In genomic region chr13:22095794-22096193, GRCh38 we compare ENCODE assay signal across 26 cellular contexts.
"Had no signal": no experiment of that assay in that cellular context is flagged by ENCODE, and none has a peak within 500 bp of the region (broad histone marks: within the 10 kb centered on the region; RNA-seq: fewer than 3 reads in every experiment).

No MANE protein-coding gene starts in this region.

- H3K36me3 Mint-ChIP-seq: activated naive CD4-positive, alpha-beta T cell treated with anti-CD3 and anti-CD28 coated beads, Interleukin-2, amount 50 U/mL, for 24 hours had no signal

- H3K36me3 ChIP-seq: ascending aorta had no signal

- H3K4me3 ChIP-seq: ascending aorta, body of pancreas, K562 had no signal

- H3K27me3 ChIP-seq: ascending aorta, body of pancreas had no signal

- ATAC-seq: activated CD8-positive, alpha-beta memory T cell treated with anti-CD3 and anti-CD28 coated beads, Interleukin-2, amount 10 ng/mL, durations not matched to agents 7 days and 5 days; activated naive CD8-positive, alpha-beta T cell treated with anti-CD3 and anti-CD28 coated beads, Interleukin-2, amount 50 U/mL, for 24 hours; body of pancreas; K562; T-helper 17 cell had no signal

- DNase-seq: activated B cell treated with CpG ODN at 0.5 μM for 24 hours; activated CD4-positive, alpha-beta T cell treated with anti-CD3 and anti-CD28 coated beads for 1 hour; activated CD4-positive, alpha-beta T cell treated with anti-CD3 and anti-CD28 coated beads, Interleukin-2, amount 10 ng/mL, durations not matched to agents 24 days and 14 days; activated CD4-positive, alpha-beta T cell treated with anti-CD3 and anti-CD28 coated beads, Interleukin-2, amount 50 U/mL, for 48 hours; activated CD8-positive, alpha-beta memory T cell treated with anti-CD3 and anti-CD28 coated beads, Interleukin-2, amount 10 ng/mL, durations not matched to agents 7 days and 5 days; activated effector memory CD4-positive, alpha-beta T cell treated with Interleukin-2 at 50 U/mL for 16 hours; activated naive CD4-positive, alpha-beta T cell; activated naive CD8-positive, alpha-beta T cell treated with anti-CD3 and anti-CD28 coated beads, Interleukin-2, amount 50 U/mL, for 24 hours; activated T-cell treated with anti-CD3 and anti-CD28 coated beads, Interleukin-2, amount 50 U/mL, for 24 hours; amniotic stem cell; body of pancreas; central memory CD4-positive, alpha-beta T cell; Karpas-422; NCI-H1105 treated with DMSO at 0.1 percent for 48 hours; NCI-H146; NCI-H187 treated with DMSO at 0.1 percent for 48 hours; NCI-H2081 treated with DMSO at 0.1 percent for 48 hours; NCI-H345; NCI-H524 treated with DMSO at 0.1 percent for 48 hours; SIG-M5; T-helper 17 cell; T1000 had no signal

- H3K27ac Mint-ChIP-seq: activated B cell treated with CpG ODN at 0.5 μM for 24 hours; activated CD4-positive, alpha-beta T cell treated with anti-CD3 and anti-CD28 coated beads, Interleukin-2, amount 10 ng/mL, durations not matched to agents 24 days and 14 days; activated CD8-positive, alpha-beta memory T cell treated with anti-CD3 and anti-CD28 coated beads, Interleukin-2, amount 10 ng/mL, durations not matched to agents 7 days and 5 days; activated naive CD4-positive, alpha-beta T cell treated with anti-CD3 and anti-CD28 coated beads, Interleukin-2, amount 50 U/mL, for 24 hours; activated naive CD8-positive, alpha-beta T cell treated with anti-CD3 and anti-CD28 coated beads, Interleukin-2, amount 50 U/mL, for 24 hours; activated T-cell treated with anti-CD3 and anti-CD28 coated beads, Interleukin-2, amount 50 U/mL, for 24 hours; activated T-helper 1 cell treated with anti-CD3 and anti-CD28 coated beads, Interleukin-12 subunit alpha, Interleukin-12 subunit beta, Interleukin-2, Interleukin-4 antibody, amounts not matched to agents 30 ng/mL and 10 ng/mL and 1 ng/mL, durations not matched to agents 14 hours and 24 hours and 36 hours; T-helper 17 cell had no signal

- H3K27ac ChIP-seq: ascending aorta, body of pancreas had no signal

- H3K4me1 Mint-ChIP-seq: activated CD8-positive, alpha-beta memory T cell treated with anti-CD3 and anti-CD28 coated beads, Interleukin-2, amount 10 ng/mL, durations not matched to agents 7 days and 5 days; activated naive CD4-positive, alpha-beta T cell treated with anti-CD3 and anti-CD28 coated beads, Interleukin-2, amount 50 U/mL, for 24 hours had no signal

- H3K4me3 Mint-ChIP-seq: activated B cell treated with CpG ODN at 0.5 μM for 24 hours; activated CD4-positive, alpha-beta T cell treated with anti-CD3 and anti-CD28 coated beads, Interleukin-2, amount 10 ng/mL, durations not matched to agents 24 days and 14 days; activated CD8-positive, alpha-beta memory T cell treated with anti-CD3 and anti-CD28 coated beads, Interleukin-2, amount 10 ng/mL, durations not matched to agents 7 days and 5 days; activated naive CD4-positive, alpha-beta T cell treated with anti-CD3 and anti-CD28 coated beads, Interleukin-2, amount 50 U/mL, for 24 hours; activated naive CD8-positive, alpha-beta T cell treated with anti-CD3 and anti-CD28 coated beads, Interleukin-2, amount 50 U/mL, for 24 hours; activated T-cell treated with anti-CD3 and anti-CD28 coated beads, Interleukin-2, amount 50 U/mL, for 24 hours; activated T-helper 1 cell treated with anti-CD3 and anti-CD28 coated beads, Interleukin-12 subunit alpha, Interleukin-12 subunit beta, Interleukin-2, Interleukin-4 antibody, amounts not matched to agents 30 ng/mL and 10 ng/mL and 1 ng/mL, durations not matched to agents 14 hours and 24 hours and 36 hours; T-helper 17 cell had no signal

- H3K9me3 ChIP-seq: ascending aorta, body of pancreas had no signal

- H3K27me3 Mint-ChIP-seq: activated B cell treated with CpG ODN at 0.5 μM for 24 hours; activated CD4-positive, alpha-beta T cell treated with anti-CD3 and anti-CD28 coated beads, Interleukin-2, amount 10 ng/mL, durations not matched to agents 24 days and 14 days; activated CD8-positive, alpha-beta memory T cell treated with anti-CD3 and anti-CD28 coated beads, Interleukin-2, amount 10 ng/mL, durations not matched to agents 7 days and 5 days; activated naive CD4-positive, alpha-beta T cell treated with anti-CD3 and anti-CD28 coated beads, Interleukin-2, amount 50 U/mL, for 24 hours; activated naive CD8-positive, alpha-beta T cell treated with anti-CD3 and anti-CD28 coated beads, Interleukin-2, amount 50 U/mL, for 24 hours; activated T-cell treated with anti-CD3 and anti-CD28 coated beads, Interleukin-2, amount 50 U/mL, for 24 hours; T-helper 17 cell had no signal

- H3K4me1 ChIP-seq: body of pancreas had no signal
